In the genomic region with DNA sequence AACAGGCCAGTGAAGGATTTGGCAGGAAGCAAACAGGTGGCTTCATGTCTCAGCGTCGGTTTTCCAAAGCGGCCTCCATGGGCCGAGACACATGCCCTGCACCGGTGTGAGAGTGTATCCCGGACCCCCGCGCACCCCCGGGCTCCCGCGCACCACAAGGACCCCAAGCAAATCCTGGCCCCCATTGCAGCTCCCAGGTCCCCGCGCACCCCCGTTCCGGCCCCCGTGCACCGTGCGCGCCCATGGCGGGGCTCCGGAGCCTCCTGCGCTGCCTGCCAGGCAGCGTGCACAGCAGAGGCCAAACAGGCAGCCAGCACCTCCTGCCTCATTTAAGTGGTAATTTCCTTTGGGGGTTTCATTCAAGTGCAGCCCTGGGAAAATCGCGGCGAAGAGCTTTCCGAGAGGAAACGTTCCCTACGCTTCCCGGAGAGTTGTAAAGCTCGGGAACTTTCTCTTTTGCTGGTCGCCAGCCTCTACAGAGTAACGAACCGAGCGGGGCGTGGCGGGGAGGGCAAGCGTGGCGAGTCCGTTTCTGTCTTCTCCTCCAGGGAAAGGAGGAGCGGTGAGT, we compare ENCODE assay signal across 9 cellular contexts.
DNase-seq lines count a peak whose midpoint lies in the region; TF ChIP-seq lines count a peak whose summit lies in the region.
"Had no signal": no experiment of that assay in that cellular context is flagged by ENCODE, and none has a peak within 500 bp of the region (broad histone marks: within the 10 kb centered on the region; RNA-seq: fewer than 3 reads in every experiment).

No MANE protein-coding gene starts in this region.

- H3K4me1 ChIP-seq in rectal smooth muscle tissue (ENCODE audit: control insufficient read depth, insufficient read depth, low read length) (no peaks in the 10 kb centered on the region), A673 (ENCODE audit: insufficient read depth, low read length, poor library complexity, severe bottlenecking) (no peaks in the 10 kb centered on the region), SJCRH30 (no peaks in the 10 kb centered on the region)

- H3K9me3 ChIP-seq in A673 (ENCODE audit: low read depth, low read length, poor library complexity, severe bottlenecking) (no peaks in the 10 kb centered on the region), SJCRH30 (replicated peaks) (no peaks in the 10 kb centered on the region)

- no peak for TF ChIP-seq CTCF in A673 (conservative IDR thresholded peaks at IDR 0.05; ENCODE audit: low read depth, low read length)

- peak overlapping the region; percentile 54 for H3K4me3 ChIP-seq in rectal smooth muscle tissue (ENCODE audit: low read length)
- H3K4me3 ChIP-seq in A673 (ENCODE audit: low read depth, low read length, poor library complexity, severe bottlenecking) = no peak overlapping the region
- no peak overlapping the region for H3K4me3 ChIP-seq in SJCRH30

- H3K9ac ChIP-seq in rectal smooth muscle tissue (ENCODE audit: low read length) = no peak overlapping the region

- DNase-seq in EL (peak; percentile 37), amniotic epithelial cell (ENCODE audit: low read depth) (peak; percentile 19), iPS DF 4.7 (ENCODE audit: extremely low read depth, low spot score) (peak; percentile 41), NCI-H2107 treated with DMSO at 0.1 percent for 48 hours (lab: John Stamatoyannopoulos, UW; ENCODE audit: unreplicated experiment) (no peak), A673 (ENCODE audit: low spot score) (no peak), SJCRH30 (no peak), middle frontal gyrus (ENCODE audit: extremely low spot score, low spot score) (no peak)
- DNase-seq: stimulated activated CD4-positive, alpha-beta T cell treated with anti-CD3 and anti-CD28 coated beads, Interleukin-12 subunit alpha, Interleukin-12 subunit beta, amount 100 ng/mL, for 4 hours had no signal

- intact Hi-C loops in A673 (cut with micrococcal nuclease; ENCODE audit: unreplicated experiment) = no loop called here

- no peaks in the 10 kb centered on the region for H3K36me3 ChIP-seq in rectal smooth muscle tissue (ENCODE audit: control insufficient read depth, insufficient read depth, low read length)
- no peaks in the 10 kb centered on the region for H3K36me3 ChIP-seq in A673 (ENCODE audit: insufficient read depth, low read length, poor library complexity, severe bottlenecking)
- no peaks in the 10 kb centered on the region for H3K36me3 ChIP-seq in SJCRH30

- POLR2A ChIA-PET in A673 (lab: Charles Lee; ENCODE audit: low non-redundant PET) = no interaction called here

- no TSS peak for BruUV-seq in A673 (replicated peaks; lab: Mats Ljungman, UMichigan)

- no peaks in the 10 kb centered on the region for H3K27me3 ChIP-seq in rectal smooth muscle tissue (ENCODE audit: control insufficient read depth, insufficient read depth, low read length)
- H3K27me3 ChIP-seq in A673 (replicated peaks; ENCODE audit: insufficient read depth, low read depth, low read length, poor library complexity) = no peaks in the 10 kb centered on the region
- H3K27me3 ChIP-seq in SJCRH30 = no peaks in the 10 kb centered on the region

- H3K27ac ChIP-seq in rectal smooth muscle tissue (ENCODE audit: low read depth, low read length) (no peak overlapping the region), A673 (ENCODE audit: low read depth, low read length, poor library complexity, severe bottlenecking) (no peak overlapping the region), SJCRH30 (no peak overlapping the region)

- CTCF ChIA-PET in A673 (lab: Charles Lee) = no interaction called here

Comparison
In these comparisons a context has a peak if more than half of its experiments do, and no peak if none do; other contexts are left out.
1. DNase-seq: peak in EL (single experiment), amniotic epithelial cell (single experiment) and iPS DF 4.7 (single experiment); none in NCI-H2107 treated with DMSO at 0.1 percent for 48 hours (single experiment), A673 (single experiment), SJCRH30 (0 of 2) and middle frontal gyrus (single experiment).